Comparison of ENCODE assay signal across 8 cellular contexts in genomic region chr4:122576261-122577188, GRCh38. TPM values are rescaled to one million over a fixed set of nuclear protein-coding genes. Genes with fewer than 3 reads are reported as not detected.
DNase-seq lines count a peak whose midpoint lies in the region; ATAC-seq and TF ChIP-seq lines count a peak whose summit lies in the region.

No MANE protein-coding gene starts in this region.

- peak; percentile 32 for TF ChIP-seq CTCF in left ventricle myocardium inferior (IDR thresholded peaks at IDR 0.05; ENCODE audit: borderline replicate concordance)

- H3K9me3 Mint-ChIP-seq in activated T-cell treated with anti-CD3 and anti-CD28 coated beads, Interleukin-2, amount 50 U/mL, for 4 hours, result no peaks in the 10 kb centered on the region

- DNase-seq in NCI-H524 (lab: John Stamatoyannopoulos, UW) (peak; percentile 3 to 31), NCI-H524 treated with DMSO at 0.1 percent for 48 hours (lab: John Stamatoyannopoulos, UW) (no peak), NCI-H1417 treated with DMSO at 0.1 percent for 48 hours (lab: John Stamatoyannopoulos, UW) (peak; percentile 24), left ventricle myocardium inferior (no peak), substantia nigra (lab: John Stamatoyannopoulos, UW) (peak in 7 of 49 donors; percentile 2 to 61 (median 9)), NCI-H2029 treated with DMSO at 0.1 percent for 48 hours (lab: John Stamatoyannopoulos, UW) (no peak)
- no peak for DNase-seq in activated T-cell treated with anti-CD3 and anti-CD28 coated beads, Interleukin-2, amount 50 U/mL, for 4 hours

- H3K36me3 ChIP-seq in left ventricle myocardium inferior, result no peaks in the 10 kb centered on the region

- H3K36me3 Mint-ChIP-seq in activated T-cell treated with anti-CD3 and anti-CD28 coated beads, Interleukin-2, amount 50 U/mL, for 4 hours (ENCODE audit: insufficient read depth), result no peaks in the 10 kb centered on the region

- H3K27ac ChIP-seq in left ventricle myocardium inferior (replicated peaks) (no peak overlapping the region), substantia nigra (ENCODE audit: low read depth, low read length, poor library complexity, severe bottlenecking) (peak overlapping the region; percentile 27)

- no peak overlapping the region for H3K4me3 ChIP-seq in left ventricle myocardium inferior

- intact Hi-C loops in left ventricle myocardium inferior (cut with micrococcal nuclease), result no loop called here

- H3K4me1 Mint-ChIP-seq in activated T-cell treated with anti-CD3 and anti-CD28 coated beads, Interleukin-2, amount 50 U/mL, for 4 hours (ENCODE audit: low read depth), result peaks cover 42% of the 10 kb centered on the region

- peaks cover 3% of the 10 kb centered on the region for H3K9me3 ChIP-seq in left ventricle myocardium inferior (replicated peaks)

- peaks cover 13% of the 10 kb centered on the region for H3K27me3 ChIP-seq in left ventricle myocardium inferior (ENCODE audit: low read depth)

- peaks cover 2% of the 10 kb centered on the region for H3K27me3 Mint-ChIP-seq in activated T-cell treated with anti-CD3 and anti-CD28 coated beads, Interleukin-2, amount 50 U/mL, for 4 hours (ENCODE audit: low read depth)

- no peaks in the 10 kb centered on the region for H3K4me1 ChIP-seq in left ventricle myocardium inferior

- ATAC-seq in GM21786 (IDR thresholded peaks at IDR 0.05; ENCODE audit: unreplicated experiment), result peak; percentile 59
- ATAC-seq in activated T-cell treated with anti-CD3 and anti-CD28 coated beads, Interleukin-2, amount 50 U/mL, for 4 hours, result peak; percentile 38 to 55

- H3K4me3 Mint-ChIP-seq in activated T-cell treated with anti-CD3 and anti-CD28 coated beads, Interleukin-2, amount 50 U/mL, for 4 hours, result peak overlapping the region; percentile 78

RNA-seq across cellular contexts. Expression of gene IL21, which starts 44.3 kb away (rescaled TPM):
- 100 to 1,000 TPM in 1 of 3 donors, 10 to 100 TPM in 2; 35.0 to 109 (median 42.8) TPM for total RNA-seq in activated T-cell treated with anti-CD3 and anti-CD28 coated beads, Interleukin-2, amount 50 U/mL, for 4 hours
- not detected for total RNA-seq in left ventricle myocardium inferior

Comparison
In these comparisons a context has a peak if more than half of its experiments do, and no peak if none do; other contexts are left out.
1. DNase-seq: peak in NCI-H524 (2 of 2) and NCI-H1417 treated with DMSO at 0.1 percent for 48 hours (single experiment); none in NCI-H524 treated with DMSO at 0.1 percent for 48 hours (single experiment), activated T-cell treated with anti-CD3 and anti-CD28 coated beads, Interleukin-2, amount 50 U/mL, for 4 hours (single experiment), left ventricle myocardium inferior (single experiment) and NCI-H2029 treated with DMSO at 0.1 percent for 48 hours (single experiment).
2. RNA of gene IL21, which starts 44.3 kb away (total RNA-seq): 35.0 to 109 TPM in activated T-cell treated with anti-CD3 and anti-CD28 coated beads, Interleukin-2, amount 50 U/mL, for 4 hours; not detected in left ventricle myocardium inferior (single experiment); every median in the first group is over 10 times any median in the second.